Comparison of ENCODE assay signal across 15 cellular contexts in the genomic region with DNA sequence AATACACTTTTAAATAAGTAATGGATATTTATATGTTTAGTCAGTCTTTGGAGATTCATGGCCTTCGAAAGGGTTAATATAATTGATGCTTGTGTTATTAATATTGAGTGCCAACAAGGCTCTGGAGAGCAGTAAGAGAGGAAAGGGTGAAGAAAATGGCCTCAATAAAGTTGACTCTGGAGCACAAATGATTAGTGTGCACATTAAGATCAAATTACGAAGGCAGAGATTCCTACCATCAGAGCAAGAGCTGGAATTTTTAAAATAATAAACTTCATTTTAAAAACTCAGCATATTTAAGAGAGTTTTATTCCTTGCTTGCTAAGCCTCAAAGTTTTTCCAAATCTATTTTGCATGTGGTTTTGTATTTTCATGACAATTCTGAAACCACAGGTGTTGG. TPM values are rescaled to one million over a fixed set of nuclear protein-coding genes. Genes with fewer than 3 reads are reported as not detected.
DNase-seq lines count a peak whose midpoint lies in the region; ATAC-seq and TF ChIP-seq lines count a peak whose summit lies in the region.
"Had no signal": no experiment of that assay in that cellular context is flagged by ENCODE, and none has a peak within 500 bp of the region (broad histone marks: within the 10 kb centered on the region; RNA-seq: fewer than 3 reads in every experiment).

No MANE protein-coding gene starts in this region.

- DNase-seq in astrocyte of the spinal cord (ENCODE audit: low read depth, low spot score) (peak; percentile 22), spleen (no peak), RWPE1 (ENCODE audit: low spot score) (no peak), COLO829 (ENCODE audit: low spot score) (no peak), mucosa of descending colon (no peak)
- no peak for DNase-seq in activated effector memory CD4-positive, alpha-beta T cell treated with Interleukin-2 at 50 U/mL for 16 hours
- DNase-seq: BE2C; NCI-H146; NCI-H510A; stimulated activated CD4-positive, alpha-beta T cell treated with anti-CD3 and anti-CD28 coated beads, Interleukin-2, amount 100 ng/mL, for 24 hours; substantia nigra; T-helper 1 cell had no signal

- no peak for TF ChIP-seq POLR2A in spleen (IDR thresholded peaks at IDR 0.05)

- peaks cover 0 to 46% (median 16%) of the 10 kb centered on the region in 6 donors for H3K4me1 ChIP-seq in spleen
- peaks cover 39% of the 10 kb centered on the region for H3K4me1 ChIP-seq in mucosa of descending colon (ENCODE audit: low read depth)
- H3K4me1 ChIP-seq: BE2C had no signal

- TF ChIP-seq CTCF in astrocyte of the spinal cord (IDR thresholded peaks at IDR 0.05; ENCODE audit: low read depth, low read length), result no peak
- TF ChIP-seq CTCF in spleen (IDR thresholded peaks at IDR 0.05 in 8 of 11, conservative IDR thresholded peaks at IDR 0.05 in 3 of 11), result no peak
- no peak for TF ChIP-seq CTCF in RWPE1 (conservative IDR thresholded peaks at IDR 0.05; ENCODE audit: low read depth)
- no peak for TF ChIP-seq CTCF in mucosa of descending colon (IDR thresholded peaks at IDR 0.05)

- CTCF ChIA-PET in RWPE1 (lab: Yijun Ruan, JAX), result no interaction called here

- intact Hi-C loops in spleen (cut with DNase I; ENCODE audit: low total_unique reads), result no loop called here
- intact Hi-C loops in mucosa of descending colon (cut with DNase I, micrococcal nuclease), result no loop called here

- H3K36me3 ChIP-seq in spleen (no peaks in the 10 kb centered on the region), mucosa of descending colon (ENCODE audit: low read depth) (no peaks in the 10 kb centered on the region)
- H3K36me3 ChIP-seq: BE2C, right atrium auricular region had no signal

- H3K27ac ChIP-seq in spleen (peak overlapping the region in 5 of 8 donors; percentile 0 to 50 (median 41)), RWPE1 (no peak overlapping the region)

- no peaks in the 10 kb centered on the region for H3K27me3 ChIP-seq in spleen (replicated peaks in 1 of 7)
- H3K27me3 ChIP-seq: BE2C, right atrium auricular region had no signal

- 68 to 92% (median 86%) methylated on average over 2 of the region's 2 CpGs for WGBS in spleen, 5 donors

- peak; percentile 1 for ATAC-seq in GM18870 (IDR thresholded peaks at IDR 0.05; ENCODE audit: unreplicated experiment)
- ATAC-seq in HG03280 (IDR thresholded peaks at IDR 0.05; ENCODE audit: unreplicated experiment), result peak; percentile 8
- ATAC-seq in mucosa of descending colon, result no peak

- in situ Hi-C loops in astrocyte of the spinal cord (cut with HindIII; ENCODE audit: low sequenced_read_pairs), result no loop called here

- POLR2A ChIA-PET in RWPE1 (lab: Yijun Ruan, JAX; ENCODE audit: low non-redundant PET), result no interaction called here

- H3K4me3 ChIP-seq in astrocyte of the spinal cord (ENCODE audit: low read depth, low read length), result no peak overlapping the region
- H3K4me3 ChIP-seq in spleen, result no peak overlapping the region
- H3K4me3 ChIP-seq in mucosa of descending colon, result no peak overlapping the region
- H3K4me3 ChIP-seq: right atrium auricular region had no signal

- no peaks in the 10 kb centered on the region for H3K9me3 ChIP-seq in spleen
- H3K9me3 ChIP-seq in mucosa of descending colon, result no peaks in the 10 kb centered on the region
- H3K9me3 ChIP-seq: BE2C, right atrium auricular region had no signal

RNA-seq across cellular contexts. Expression of a gene that starts 14.8 kb away (rescaled TPM):
- total RNA-seq in spleen (10 to 100 TPM; 17.9 to 27.5 (median 24.0) TPM), mucosa of descending colon (100 to 1,000 TPM in 2 of 3 donors, 10 to 100 TPM in 1; 85.1 to 183 (median 121) TPM)
- 1 to 10 TPM; 3.1 to 4.4 (median 4.3) TPM for polyA plus RNA-seq in spleen
